Comparison of ENCODE assay signal across 10 cellular contexts in genomic region chr3:156010829-156011228, GRCh38.
DNase-seq lines count a peak whose midpoint lies in the region; ATAC-seq, FAIRE-seq and TF ChIP-seq lines count a peak whose summit lies in the region.
"Had no signal": no experiment of that assay in that cellular context is flagged by ENCODE, and none has a peak within 500 bp of the region (broad histone marks: within the 10 kb centered on the region; RNA-seq: fewer than 3 reads in every experiment).

No MANE protein-coding gene starts in this region.

- FAIRE-seq in small intestine (lab: Jason Lieb, UNC): no peak

- no peaks in the 10 kb centered on the region for H3K9me3 ChIP-seq in small intestine (ENCODE audit: control insufficient read depth, low read depth)

- H3K27me3 ChIP-seq in small intestine (ENCODE audit: control insufficient read depth in 2 of 2, insufficient read depth in 2 of 2, low read length in 2 of 2): no peaks in the 10 kb centered on the region

- ATAC-seq in GM18909 (IDR thresholded peaks at IDR 0.05; ENCODE audit: poor library complexity, unreplicated experiment) (no peak), HG03354 (IDR thresholded peaks at IDR 0.05; ENCODE audit: poor library complexity, severe bottlenecking, unreplicated experiment) (no peak)

- TF ChIP-seq CTCF in epithelial cell of esophagus (IDR thresholded peaks at IDR 0.05; ENCODE audit: insufficient read depth, low read depth, low read length, missing control alignments): peak; percentile 70

- DNase-seq in NCI-H748 (lab: John Stamatoyannopoulos, UW; ENCODE audit: unreplicated experiment) (peak; percentile 3), NCI-H748 treated with DMSO at 0.1 percent for 48 hours (lab: John Stamatoyannopoulos, UW) (no peak), NCI-H460 (ENCODE audit: extremely low read depth, low read depth) (peak; percentile 21), epithelial cell of esophagus (ENCODE audit: low read depth) (peak; percentile 53), small intestine (peak; percentile 4)
- DNase-seq in stimulated activated CD4-positive, alpha-beta T cell treated with anti-CD3 and anti-CD28 coated beads, Interleukin-1b, Interleukin-23, amount 100 ng/mL, for 48 hours: no peak
- DNase-seq: SW 1271 had no signal

- no peak overlapping the region for H3K4me3 ChIP-seq in epithelial cell of esophagus (ENCODE audit: low read length)
- no peak overlapping the region for H3K4me3 ChIP-seq in small intestine (ENCODE audit: low read depth in 1 of 2, low read length in 2 of 2)
- H3K4me3 ChIP-seq: lung had no signal

- H3K36me3 ChIP-seq in small intestine (ENCODE audit: control insufficient read depth in 2 of 2, insufficient read depth in 2 of 2, low read length in 2 of 2): no peaks in the 10 kb centered on the region

- no peak overlapping the region for H3K27ac ChIP-seq in small intestine (ENCODE audit: low read depth in 1 of 2, low read length in 1 of 2)

- 39 to 44% (median 43%) methylated on average over 3 of the region's 3 CpGs for WGBS in small intestine, 3 donors

- no peaks in the 10 kb centered on the region for H3K4me1 ChIP-seq in small intestine (ENCODE audit: control insufficient read depth in 2 of 2, insufficient read depth in 1 of 2, low read depth in 1 of 2, low read length in 1 of 2)

Comparison
In these comparisons a context has a peak if more than half of its experiments do, and no peak if none do; other contexts are left out.
1. DNase-seq: peak in NCI-H748 (single experiment), NCI-H460 (single experiment), epithelial cell of esophagus (single experiment) and small intestine (single experiment); none in NCI-H748 treated with DMSO at 0.1 percent for 48 hours (single experiment) and stimulated activated CD4-positive, alpha-beta T cell treated with anti-CD3 and anti-CD28 coated beads, Interleukin-1b, Interleukin-23, amount 100 ng/mL, for 48 hours (single experiment).